In genomic region chr5:102628449-102629175, GRCh38 we compare ENCODE assay signal across 12 cellular contexts.
A peak's percentile ranks its signal among the peaks of the same experiment; 100 is the strongest.
DNase-seq lines count a peak whose midpoint lies in the region; ATAC-seq and TF ChIP-seq lines count a peak whose summit lies in the region.
"Had no signal": no experiment of that assay in that cellular context is flagged by ENCODE, and none has a peak within 500 bp of the region (broad histone marks: within the 10 kb centered on the region; RNA-seq: fewer than 3 reads in every experiment).

No MANE protein-coding gene starts in this region.

- no peaks in the 10 kb centered on the region for H3K27me3 Mint-ChIP-seq in type B pancreatic cell

- peaks cover 2% of the 10 kb centered on the region for H3K9me3 ChIP-seq in adipocyte (ENCODE audit: control insufficient read depth, low read length)

- peak overlapping the region; percentile 55 for H3K27ac Mint-ChIP-seq in type B pancreatic cell
- H3K27ac Mint-ChIP-seq: T-helper 17 cell had no signal

- no peaks in the 10 kb centered on the region for H3K36me3 ChIP-seq in adipocyte (ENCODE audit: control insufficient read depth, insufficient read depth, low read length, severe bottlenecking)

- peak; percentile 18 for DNase-seq in SKM-1 treated with dmso at 0.1 percent for 144 hours (lab: John Stamatoyannopoulos, UW; ENCODE audit: unreplicated experiment)
- no peak for DNase-seq in SKM-1 (lab: John Stamatoyannopoulos, UW; ENCODE audit: unreplicated experiment)
- peak; percentile 63 for DNase-seq in adipocyte (ENCODE audit: low read depth)
- peak; percentile 20 for DNase-seq in left cardiac atrium
- no peak for DNase-seq in type B pancreatic cell (ENCODE audit: extremely low spot score, unreplicated experiment)
- no peak for DNase-seq in activated naive CD4-positive, alpha-beta T cell (lab: John Stamatoyannopoulos, UW)
- DNase-seq in amygdala (lab: John Stamatoyannopoulos, UW), result no peak
- DNase-seq: activated T-cell treated with anti-CD3 and anti-CD28 coated beads, Interleukin-2, amount 50 U/mL, for 1 hour; cortex of kidney; NCI-H69; T-helper 17 cell had no signal

- H3K4me1 Mint-ChIP-seq in type B pancreatic cell (ENCODE audit: unreplicated experiment), result peaks cover 6% of the 10 kb centered on the region
- H3K4me1 Mint-ChIP-seq: T-helper 17 cell had no signal

- H3K4me3 Mint-ChIP-seq in type B pancreatic cell, result peak overlapping the region; percentile 46
- H3K4me3 Mint-ChIP-seq: T-helper 17 cell had no signal

- ATAC-seq in left cardiac atrium (peak in 1 of 2 donors; percentile 69), GM18868 (IDR thresholded peaks at IDR 0.05; ENCODE audit: unreplicated experiment) (no peak)
- ATAC-seq: T-helper 17 cell had no signal

- intact Hi-C loops in left cardiac atrium (cut with DNase I), result loop anchor here in 1 of 2 donors (5.0 kb wide), 1 partner anchor 36 kb away; no protein-coding TSS in a partner anchor

- peaks cover 25% of the 10 kb centered on the region for H3K4me1 ChIP-seq in adipocyte (ENCODE audit: control insufficient read depth, insufficient read depth, low read length)

- no peak overlapping the region for H3K9ac ChIP-seq in adipocyte (ENCODE audit: low read length)

- H3K36me3 Mint-ChIP-seq in type B pancreatic cell, result no peaks in the 10 kb centered on the region

- no peaks in the 10 kb centered on the region for H3K27me3 ChIP-seq in adipocyte (replicated peaks; ENCODE audit: control insufficient read depth, insufficient read depth, low read length)

- TF ChIP-seq CTCF in type B pancreatic cell (conservative IDR thresholded peaks at IDR 0.05), result no peak

- peak overlapping the region; percentile 15 for H3K4me3 ChIP-seq in adipocyte (ENCODE audit: low read length)

- peaks cover 2% of the 10 kb centered on the region for H3K9me3 Mint-ChIP-seq in type B pancreatic cell

Comparison
In these comparisons a context has a peak if more than half of its experiments do, and no peak if none do; other contexts are left out.
1. DNase-seq: peak in SKM-1 treated with dmso at 0.1 percent for 144 hours (single experiment), adipocyte (single experiment) and left cardiac atrium (single experiment); none in SKM-1 (single experiment), type B pancreatic cell (single experiment), activated naive CD4-positive, alpha-beta T cell (0 of 4) and amygdala (0 of 56).